In genomic region chr1:161160763-161161162, GRCh38 we compare ENCODE assay signal across 14 cellular contexts. TPM values are rescaled to one million over a fixed set of nuclear protein-coding genes. Genes with fewer than 3 reads are reported as not detected.
A peak's percentile ranks its signal among the peaks of the same experiment; 100 is the strongest.
DNase-seq lines count a peak whose midpoint lies in the region; ATAC-seq and TF ChIP-seq lines count a peak whose summit lies in the region.
"Had no signal": no experiment of that assay in that cellular context is flagged by ENCODE, and none has a peak within 500 bp of the region (broad histone marks: within the 10 kb centered on the region; RNA-seq: fewer than 3 reads in every experiment).

No MANE protein-coding gene starts in this region.

- H4K20me1 ChIP-seq in Loucy (ENCODE audit: insufficient read depth, low read length, poor library complexity, severe bottlenecking): no peaks in the 10 kb centered on the region

- no peak overlapping the region for H2BK120ac ChIP-seq in trophoblast cell (ENCODE audit: insufficient read depth, low read length, poor library complexity)

- H3K79me1 ChIP-seq in trophoblast cell (ENCODE audit: low read length): peaks cover 7% of the 10 kb centered on the region

- H3K9me2 ChIP-seq in Loucy (replicated peaks; ENCODE audit: low read depth, low read length): no peaks in the 10 kb centered on the region

- no peak overlapping the region for H2AK5ac ChIP-seq in trophoblast cell (ENCODE audit: low read length)

- H3K9ac ChIP-seq in Loucy (ENCODE audit: low read depth, low read length, poor library complexity, severe bottlenecking) (peak overlapping the region; percentile 92), trophoblast cell (ENCODE audit: low read length) (peak overlapping the region; percentile 0)

- no peaks in the 10 kb centered on the region for H3F3A ChIP-seq in Loucy (ENCODE audit: low read depth)

- H3K4me2 ChIP-seq in Loucy (ENCODE audit: low read depth, low read length, poor library complexity, severe bottlenecking) (peak overlapping the region; percentile 80), trophoblast cell (ENCODE audit: low read length) (no peak overlapping the region)

- no peaks in the 10 kb centered on the region for H3K9me3 Mint-ChIP-seq in activated CD4-positive, alpha-beta T cell treated with anti-CD3 and anti-CD28 coated beads, Interleukin-2, amount 10 ng/mL, durations not matched to agents 24 days and 14 days
- H3K9me3 Mint-ChIP-seq in effector memory CD8-positive, alpha-beta T cell: no peaks in the 10 kb centered on the region

- H3K23ac ChIP-seq in trophoblast cell (ENCODE audit: low read length): no peak overlapping the region

- no peak overlapping the region for H2BK12ac ChIP-seq in trophoblast cell (ENCODE audit: low read length)

- no peak for TF ChIP-seq POLR2A in ovary (IDR thresholded peaks at IDR 0.05)

- H3K4me3 ChIP-seq in Loucy (ENCODE audit: low read length, poor library complexity, severe bottlenecking) (no peak overlapping the region), trophoblast cell (ENCODE audit: low read depth, low read length) (no peak overlapping the region), ovary (no peak overlapping the region)

- H3K9me3 ChIP-seq in Loucy (ENCODE audit: insufficient read depth, low read depth, low read length) (no peaks in the 10 kb centered on the region), trophoblast cell (ENCODE audit: insufficient read depth, low read depth, low read length) (peaks cover 2% of the 10 kb centered on the region), ovary (no peaks in the 10 kb centered on the region)
- H3K9me3 ChIP-seq: thoracic aorta had no signal

- H3K4me3 Mint-ChIP-seq in activated CD4-positive, alpha-beta T cell treated with anti-CD3 and anti-CD28 coated beads, Interleukin-2, amount 10 ng/mL, durations not matched to agents 24 days and 14 days: peak overlapping the region; percentile 91
- H3K4me3 Mint-ChIP-seq in effector memory CD8-positive, alpha-beta T cell: peak overlapping the region; percentile 88 to 91

- intact Hi-C loops in activated CD4-positive, alpha-beta T cell treated with anti-CD3 and anti-CD28 coated beads, Interleukin-2, amount 10 ng/mL, durations not matched to agents 24 days and 14 days (cut with micrococcal nuclease): no loop called here
- intact Hi-C loops in ovary (cut with DNase I): no loop called here

- ATAC-seq in effector memory CD8-positive, alpha-beta T cell (replicated peaks): no peak
- ATAC-seq: left colon had no signal

- H3K27ac Mint-ChIP-seq in activated CD4-positive, alpha-beta T cell treated with anti-CD3 and anti-CD28 coated beads, Interleukin-2, amount 10 ng/mL, durations not matched to agents 24 days and 14 days: no peak overlapping the region
- H3K27ac Mint-ChIP-seq in effector memory CD8-positive, alpha-beta T cell: peak overlapping the region; percentile 49 to 95

- H3K18ac ChIP-seq in trophoblast cell (ENCODE audit: low read length): no peak overlapping the region

- TF ChIP-seq CTCF in Loucy (conservative IDR thresholded peaks at IDR 0.05; ENCODE audit: low read length) (no peak), ovary (IDR thresholded peaks at IDR 0.05) (no peak)

- no peak overlapping the region for H2AFZ ChIP-seq in Loucy (ENCODE audit: low read length)
- no peak overlapping the region for H2AFZ ChIP-seq in trophoblast cell (ENCODE audit: insufficient read depth, low read length, poor library complexity)

- H3K27me3 Mint-ChIP-seq in activated CD4-positive, alpha-beta T cell treated with anti-CD3 and anti-CD28 coated beads, Interleukin-2, amount 10 ng/mL, durations not matched to agents 24 days and 14 days: no peaks in the 10 kb centered on the region
- H3K27me3 Mint-ChIP-seq in effector memory CD8-positive, alpha-beta T cell: no peaks in the 10 kb centered on the region

- peaks cover 27% of the 10 kb centered on the region for H3K79me2 ChIP-seq in Loucy (ENCODE audit: insufficient read depth, low read length)
- peaks cover 8% of the 10 kb centered on the region for H3K79me2 ChIP-seq in trophoblast cell (ENCODE audit: control insufficient read depth, insufficient read depth, low read length, poor library complexity)

- H3K14ac ChIP-seq in trophoblast cell (ENCODE audit: low read length): no peak overlapping the region

- H3K4ac ChIP-seq in trophoblast cell (ENCODE audit: low read depth, low read length): no peak overlapping the region

- DNase-seq in activated CD4-positive, alpha-beta T cell treated with anti-CD3 and anti-CD28 coated beads, Interleukin-2, amount 10 ng/mL, durations not matched to agents 24 days and 14 days: no peak
- DNase-seq in activated CD4-positive, alpha-beta T cell treated with anti-CD3 and anti-CD28 coated beads for 48 hours: no peak
- no peak for DNase-seq in effector memory CD8-positive, alpha-beta T cell
- DNase-seq in trophoblast cell: no peak
- no peak for DNase-seq in ovary
- no peak for DNase-seq in HuH-7 (ENCODE audit: low spot score)
- DNase-seq in kidney tubule cell (ENCODE audit: low spot score): no peak
- DNase-seq: activated CD4-positive, CD25-positive, alpha-beta regulatory T cell treated with anti-CD3 and anti-CD28 coated beads, Interleukin-2, amount 50 U/mL, for 72 hours; EL; left colon; MV-4-11; NCI-H446 treated with DMSO at 0.1 percent for 48 hours had no signal

- TF ChIP-seq EP300 in ovary (IDR thresholded peaks at IDR 0.05): no peak

- no CpG with 5 or more reads among the region's 18 CpGs for WGBS in trophoblast cell (ENCODE audit: extremely low coverage, insufficient coverage, insufficient read length)
- 87 to 91% (median 87%) methylated on average over 18 of the region's 18 CpGs for WGBS in ovary, 3 donors

- H3K27ac ChIP-seq in trophoblast cell (ENCODE audit: low read depth, low read length) (no peak overlapping the region), ovary (no peak overlapping the region)

- peaks cover 29% of the 10 kb centered on the region for H3K4me1 ChIP-seq in Loucy (ENCODE audit: insufficient read depth, low read length, poor library complexity, severe bottlenecking)
- peaks cover 11 to 14% of the 10 kb centered on the region in 2 experiments for H3K4me1 ChIP-seq in trophoblast cell (ENCODE audit: control insufficient read depth in 1 of 2, insufficient read depth in 2 of 2, low read length in 2 of 2)
- peaks cover 10% of the 10 kb centered on the region for H3K4me1 ChIP-seq in ovary (ENCODE audit: insufficient read depth)

- peaks cover 16% of the 10 kb centered on the region; the same call in 1 of the 2 replicates for H3K36me3 ChIP-seq in Loucy (ENCODE audit: insufficient read depth, low read length)
- peaks cover 28 to 57% of the 10 kb centered on the region in 2 experiments for H3K36me3 ChIP-seq in trophoblast cell (ENCODE audit: control insufficient read depth in 1 of 2, insufficient read depth in 2 of 2, low read length in 2 of 2)
- H3K36me3 ChIP-seq in ovary: no peaks in the 10 kb centered on the region

- H3K27me3 ChIP-seq in Loucy (ENCODE audit: insufficient read depth, low read length, poor library complexity, severe bottlenecking): no peaks in the 10 kb centered on the region
- H3K27me3 ChIP-seq in trophoblast cell (ENCODE audit: insufficient read depth, low read length): no peaks in the 10 kb centered on the region
- no peaks in the 10 kb centered on the region for H3K27me3 ChIP-seq in ovary

- no peak overlapping the region for H4K91ac ChIP-seq in trophoblast cell (ENCODE audit: low read depth, low read length)

- H4K12ac ChIP-seq in trophoblast cell (ENCODE audit: low read depth, low read length): peak overlapping the region; percentile 46

- H2BK5ac ChIP-seq in trophoblast cell (ENCODE audit: low read depth, low read length, poor library complexity): no peak overlapping the region

- H3K36me3 Mint-ChIP-seq in activated CD4-positive, alpha-beta T cell treated with anti-CD3 and anti-CD28 coated beads, Interleukin-2, amount 10 ng/mL, durations not matched to agents 24 days and 14 days (ENCODE audit: low read depth): peaks cover 59% of the 10 kb centered on the region
- H3K36me3 Mint-ChIP-seq in effector memory CD8-positive, alpha-beta T cell (ENCODE audit: insufficient read depth): peaks cover 45% of the 10 kb centered on the region

- H4K8ac ChIP-seq in trophoblast cell (ENCODE audit: low read depth, low read length): no peak overlapping the region

- H3K4me1 Mint-ChIP-seq in activated CD4-positive, alpha-beta T cell treated with anti-CD3 and anti-CD28 coated beads, Interleukin-2, amount 10 ng/mL, durations not matched to agents 24 days and 14 days: peaks cover 50% of the 10 kb centered on the region
- H3K4me1 Mint-ChIP-seq in effector memory CD8-positive, alpha-beta T cell (ENCODE audit: low read depth in 2 of 2): peaks cover 43 to 57% of the 10 kb centered on the region in 2 donors

RNA-seq across cellular contexts. Expression of gene USP21, which starts 1.5 kb away (rescaled TPM):
- total RNA-seq in activated CD4-positive, alpha-beta T cell treated with anti-CD3 and anti-CD28 coated beads, Interleukin-2, amount 10 ng/mL, durations not matched to agents 24 days and 14 days: 32.7 and 34.7 TPM in 2 replicates
- 19.5 and 20.6 TPM in 2 replicates for polyA plus RNA-seq in trophoblast cell (2013)
- total RNA-seq in ovary: 10 to 100 TPM; 16.7 to 41.9 (median 38.5) TPM
- 10 to 100 TPM; 29.2 to 32.0 TPM for polyA plus RNA-seq in ovary

RNA-seq across cellular contexts. Expression of gene PPOX, which starts 5.5 kb away (rescaled TPM):
- 28.6 and 31.1 TPM in 2 replicates for total RNA-seq in activated CD4-positive, alpha-beta T cell treated with anti-CD3 and anti-CD28 coated beads, Interleukin-2, amount 10 ng/mL, durations not matched to agents 24 days and 14 days
- polyA plus RNA-seq in trophoblast cell (2013): 8.7 and 10.4 TPM in 2 replicates
- 10 to 100 TPM; 20.1 to 37.9 (median 24.2) TPM for total RNA-seq in ovary
- polyA plus RNA-seq in ovary: 10 to 100 TPM; 21.1 to 29.6 TPM

RNA-seq across cellular contexts. Expression of gene UFC1, which starts 7.0 kb away (rescaled TPM):
- total RNA-seq in activated CD4-positive, alpha-beta T cell treated with anti-CD3 and anti-CD28 coated beads, Interleukin-2, amount 10 ng/mL, durations not matched to agents 24 days and 14 days: 84.2 and 86.6 TPM in 2 replicates
- 116 and 121 TPM in 2 replicates for polyA plus RNA-seq in trophoblast cell (2013)
- 100 to 1,000 TPM in 3 of 7 donors, 10 to 100 TPM in 4; 63.2 to 111 (median 96.1) TPM for total RNA-seq in ovary
- 100 to 1,000 TPM; 131 to 209 TPM for polyA plus RNA-seq in ovary

RNA-seq across cellular contexts. Expression of gene B4GALT3, which starts 16.5 kb away (rescaled TPM):
- 65.1 and 69.9 TPM in 2 replicates for total RNA-seq in activated CD4-positive, alpha-beta T cell treated with anti-CD3 and anti-CD28 coated beads, Interleukin-2, amount 10 ng/mL, durations not matched to agents 24 days and 14 days
- 88.8 and 92.4 TPM in 2 replicates for polyA plus RNA-seq in trophoblast cell (2013)
- 10 to 100 TPM; 23.1 to 40.6 (median 28.8) TPM for total RNA-seq in ovary
- polyA plus RNA-seq in ovary: 10 to 100 TPM; 24.2 to 44.0 TPM

RNA-seq across cellular contexts. Expression of gene DEDD, which starts 28.3 kb away (rescaled TPM):
- 45.7 and 46.2 TPM in 2 replicates for total RNA-seq in activated CD4-positive, alpha-beta T cell treated with anti-CD3 and anti-CD28 coated beads, Interleukin-2, amount 10 ng/mL, durations not matched to agents 24 days and 14 days
- 25.1 and 25.2 TPM in 2 replicates for polyA plus RNA-seq in trophoblast cell (2013)
- total RNA-seq in ovary: 10 to 100 TPM; 19.0 to 40.2 (median 38.1) TPM
- polyA plus RNA-seq in ovary: 10 to 100 TPM; 35.2 to 53.9 TPM
